Comparison of ENCODE assay signal across 10 cellular contexts in genomic region chrX:139766545-139766983, GRCh38. TPM values are rescaled to one million over a fixed set of nuclear protein-coding genes. Genes with fewer than 3 reads are reported as not detected.
DNase-seq lines count a peak whose midpoint lies in the region; ATAC-seq and TF ChIP-seq lines count a peak whose summit lies in the region.
"Had no signal": no experiment of that assay in that cellular context is flagged by ENCODE, and none has a peak within 500 bp of the region (broad histone marks: within the 10 kb centered on the region; RNA-seq: fewer than 3 reads in every experiment).

No MANE protein-coding gene starts in this region.

- H3K14ac ChIP-seq in H9 (ENCODE audit: insufficient read depth, low read length): no peak overlapping the region

- H3K4me2 ChIP-seq in OCI-LY3 (ENCODE audit: low read length) (peak overlapping the region; percentile 14; the same call in 1 of the 2 replicates), H9 (ENCODE audit: insufficient read depth, insufficient read length, low read length) (no peak overlapping the region), neural progenitor cell (no peak overlapping the region)

- H3K9me3 ChIP-seq in OCI-LY3 (ENCODE audit: insufficient read depth, low read length) (no peaks in the 10 kb centered on the region), H9 (ENCODE audit: control insufficient read depth, low read depth, low read length) (no peaks in the 10 kb centered on the region), gastrocnemius medialis (no peaks in the 10 kb centered on the region), neural progenitor cell (ENCODE audit: low read depth) (peaks cover 8% of the 10 kb centered on the region)

- H3K27me3 ChIP-seq in OCI-LY3 (ENCODE audit: low read depth, low read length) (no peaks in the 10 kb centered on the region), H9 (ENCODE audit: insufficient read depth, low read length) (no peaks in the 10 kb centered on the region), gastrocnemius medialis (no peaks in the 10 kb centered on the region), neural progenitor cell (no peaks in the 10 kb centered on the region)

- no peaks in the 10 kb centered on the region for H4K20me1 ChIP-seq in OCI-LY3 (ENCODE audit: insufficient read depth, low read length)
- H4K20me1 ChIP-seq in H9 (ENCODE audit: control insufficient read depth, insufficient read depth, insufficient read length): no peaks in the 10 kb centered on the region
- H4K20me1 ChIP-seq in neural progenitor cell (ENCODE audit: low read depth): no peaks in the 10 kb centered on the region

- no peak overlapping the region for H2AK5ac ChIP-seq in H9 (ENCODE audit: insufficient read length, low read length)

- no peak overlapping the region for H4K91ac ChIP-seq in H9 (ENCODE audit: insufficient read length, low read depth, low read length)

- H3K36me3 ChIP-seq in OCI-LY3 (replicated peaks; ENCODE audit: low read depth, low read length) (peaks cover 12% of the 10 kb centered on the region), gastrocnemius medialis (no peaks in the 10 kb centered on the region), neural progenitor cell (no peaks in the 10 kb centered on the region)

- H3K4me1 ChIP-seq in OCI-LY3 (ENCODE audit: low read length): peaks cover 11% of the 10 kb centered on the region
- H3K4me1 ChIP-seq in H9 (ENCODE audit: insufficient read depth, low read length): no peaks in the 10 kb centered on the region
- no peaks in the 10 kb centered on the region for H3K4me1 ChIP-seq in gastrocnemius medialis
- no peaks in the 10 kb centered on the region for H3K4me1 ChIP-seq in neural progenitor cell

- H2BK12ac ChIP-seq in H9 (ENCODE audit: insufficient read length, low read depth, low read length): no peak overlapping the region

- H3K27ac ChIP-seq in OCI-LY3 (ENCODE audit: low read length) (no peak overlapping the region), H9 (ENCODE audit: insufficient read length, low read depth, low read length) (no peak overlapping the region), gastrocnemius medialis (no peak overlapping the region), neural progenitor cell (no peak overlapping the region)

- WGBS in H9 (ENCODE audit: extremely low coverage, insufficient read length, low lambda C conversion rate): no CpG with 5 or more reads among the region's 5 CpGs

- H3K18ac ChIP-seq in H9 (ENCODE audit: insufficient read length, low read depth, low read length): no peak overlapping the region

- no peaks in the 10 kb centered on the region for H3F3A ChIP-seq in neural progenitor cell (ENCODE audit: low read depth)

- H3T11ph ChIP-seq in H9 (ENCODE audit: low read length): no peak overlapping the region

- DNase-seq in natural killer cell (peak; percentile 24), H9 (no peak), gastrocnemius medialis (no peak), NCI-H2081 (lab: John Stamatoyannopoulos, UW) (no peak), neural progenitor cell (ENCODE audit: low spot score) (no peak)

- no peaks in the 10 kb centered on the region for H3K9me3 Mint-ChIP-seq in natural killer cell
- H3K9me3 Mint-ChIP-seq in H9: peaks cover 2 to 26% of the 10 kb centered on the region in 2 experiments; a peak in 2 of 5 replicates
- peaks cover 5% of the 10 kb centered on the region for H3K9me3 Mint-ChIP-seq in neural progenitor cell

- peak; percentile 69 for ATAC-seq in GM19023 (IDR thresholded peaks at IDR 0.05; ENCODE audit: unreplicated experiment)
- peak; percentile 59 for ATAC-seq in HG02798 (IDR thresholded peaks at IDR 0.05; ENCODE audit: poor library complexity, unreplicated experiment)
- ATAC-seq in natural killer cell: peak; percentile 87 to 96 (median 95)
- no peak for ATAC-seq in gastrocnemius medialis
- ATAC-seq: Panc1 had no signal

- no peak overlapping the region for H3K56ac ChIP-seq in H9 (ENCODE audit: insufficient read length, low read depth, low read length)

- no peak overlapping the region for H4K5ac ChIP-seq in H9 (ENCODE audit: insufficient read length, low read depth, low read length)

- H3K36me3 Mint-ChIP-seq in natural killer cell (peaks cover 6% of the 10 kb centered on the region), H9 (ENCODE audit: insufficient read depth in 1 of 3, low read depth in 3 of 3) (peaks cover 11 to 14% (median 11%) of the 10 kb centered on the region in 3 experiments), neural progenitor cell (peaks cover 17% of the 10 kb centered on the region)

- intact Hi-C loops in natural killer cell (cut with micrococcal nuclease): loop anchor here (1.0 kb wide), 1 partner anchor 27 kb away; no protein-coding TSS in a partner anchor
- intact Hi-C loops in gastrocnemius medialis (cut with DNase I; ENCODE audit: low total_unique reads): no loop called here

- no peaks in the 10 kb centered on the region for H3K23me2 ChIP-seq in H9 (ENCODE audit: insufficient read length, low read depth, low read length, poor library complexity, severe bottlenecking)

- H3K4me3 Mint-ChIP-seq in natural killer cell (no peak overlapping the region), H9 (no peak overlapping the region), neural progenitor cell (no peak overlapping the region)
- H3K4me3 Mint-ChIP-seq: type B pancreatic cell had no signal

- no peak overlapping the region for H3K4ac ChIP-seq in H9 (ENCODE audit: low read depth, low read length)

- no peak overlapping the region for H2BK15ac ChIP-seq in H9 (ENCODE audit: low read depth, low read length)

- in situ Hi-C loops in gastrocnemius medialis (cut with MboI; ENCODE audit: low sequenced_read_pairs in 4 of 4): no loop called here

- no peak overlapping the region for H2BK20ac ChIP-seq in H9 (ENCODE audit: low read depth, low read length, poor library complexity, severe bottlenecking)

- H2BK120ac ChIP-seq in H9 (ENCODE audit: low read depth, low read length, poor library complexity, severe bottlenecking): no peak overlapping the region

- H3K9ac ChIP-seq in OCI-LY3 (ENCODE audit: low read length) (no peak overlapping the region), H9 (ENCODE audit: extremely low read depth, insufficient read length, low read length) (no peak overlapping the region), neural progenitor cell (no peak overlapping the region)

- no peaks in the 10 kb centered on the region for H3K27me3 Mint-ChIP-seq in natural killer cell (ENCODE audit: low read depth in 2 of 2)
- H3K27me3 Mint-ChIP-seq in H9 (ENCODE audit: low read depth): no peaks in the 10 kb centered on the region
- H3K27me3 Mint-ChIP-seq in neural progenitor cell (ENCODE audit: insufficient read depth, low read depth): no peaks in the 10 kb centered on the region
- H3K27me3 Mint-ChIP-seq: type B pancreatic cell had no signal

- H2AFZ ChIP-seq in OCI-LY3 (ENCODE audit: low read depth, low read length): no peak overlapping the region
- H2AFZ ChIP-seq in H9 (ENCODE audit: low read length): no peak overlapping the region
- no peak overlapping the region for H2AFZ ChIP-seq in neural progenitor cell (replicated peaks)

- TF ChIP-seq CTCF in OCI-LY3 (IDR thresholded peaks at IDR 0.05; ENCODE audit: low read depth, low read length): no peak
- no peak for TF ChIP-seq CTCF in natural killer cell (IDR thresholded peaks at IDR 0.05)
- TF ChIP-seq CTCF in H9 (conservative IDR thresholded peaks at IDR 0.05): no peak
- no peak for TF ChIP-seq CTCF in gastrocnemius medialis (IDR thresholded peaks at IDR 0.05 in 4 of 5, conservative IDR thresholded peaks at IDR 0.05 in 1 of 5)
- no peak for TF ChIP-seq CTCF in neural progenitor cell (IDR thresholded peaks at IDR 0.05)

- H3K4me1 Mint-ChIP-seq in natural killer cell (no peaks in the 10 kb centered on the region), H9 (peaks cover 0 to 3% of the 10 kb centered on the region in 2 experiments; a peak in 1 of 4 replicates), neural progenitor cell (no peaks in the 10 kb centered on the region)

- no peak overlapping the region for H4K8ac ChIP-seq in H9 (replicated peaks; ENCODE audit: insufficient read length, low read depth, low read length)

- TF ChIP-seq POLR2A in gastrocnemius medialis (IDR thresholded peaks at IDR 0.05): no peak

- no peak overlapping the region for H3K27ac Mint-ChIP-seq in natural killer cell
- no peak overlapping the region for H3K27ac Mint-ChIP-seq in H9
- H3K27ac Mint-ChIP-seq in neural progenitor cell: no peak overlapping the region
- H3K27ac Mint-ChIP-seq: type B pancreatic cell had no signal

- H3K79me2 ChIP-seq in OCI-LY3 (ENCODE audit: low read length) (no peaks in the 10 kb centered on the region), H9 (ENCODE audit: insufficient read depth, low read length) (no peaks in the 10 kb centered on the region), neural progenitor cell (ENCODE audit: low read depth) (no peaks in the 10 kb centered on the region)

- no peak overlapping the region for H3K23ac ChIP-seq in H9 (ENCODE audit: insufficient read length, low read depth, low read length)

- no peaks in the 10 kb centered on the region for H3K79me1 ChIP-seq in H9 (ENCODE audit: insufficient read depth, low read depth, low read length, poor library complexity, severe bottlenecking)

- no peak overlapping the region for H2BK5ac ChIP-seq in H9 (ENCODE audit: insufficient read length, low read length)

- H3K4me3 ChIP-seq in OCI-LY3 (ENCODE audit: low read length) (no peak overlapping the region), gastrocnemius medialis (no peak overlapping the region), neural progenitor cell (no peak overlapping the region)

RNA-seq across cellular contexts. Expression of gene MCF2, which starts 58.6 kb away (rescaled TPM):
- total RNA-seq in natural killer cell (1 to 10 TPM; 2.7 to 4.0 (median 3.1) TPM), H9 (2021) (0.39 and 0.48 TPM in 2 replicates), gastrocnemius medialis (not detected), neural progenitor cell (ENCODE audit: low replicate concordance) (0.09 and 0.80 TPM in 2 replicates)

Comparison
In these comparisons a context has a peak if more than half of its experiments do, and no peak if none do; other contexts are left out.
1. ATAC-seq: peak in GM19023 (single experiment), HG02798 (single experiment) and natural killer cell (3 of 3); none in gastrocnemius medialis (0 of 2).